Comparison of ENCODE assay signal across 12 cellular contexts in genomic region chr2:88561646-88562388, GRCh38.
DNase-seq lines count a peak whose midpoint lies in the region; ATAC-seq, FAIRE-seq and TF ChIP-seq lines count a peak whose summit lies in the region.
"Had no signal": no experiment of that assay in that cellular context is flagged by ENCODE, and none has a peak within 500 bp of the region (broad histone marks: within the 10 kb centered on the region; RNA-seq: fewer than 3 reads in every experiment).

No MANE protein-coding gene starts in this region.

- peak; percentile 48 for FAIRE-seq in GM12891 (lab: Jason Lieb, UNC)
- FAIRE-seq: keratinocyte had no signal

- ATAC-seq in GM19395 (IDR thresholded peaks at IDR 0.05; ENCODE audit: unreplicated experiment) (peak; percentile 77), HG02798 (IDR thresholded peaks at IDR 0.05; ENCODE audit: poor library complexity, unreplicated experiment) (peak; percentile 62), HG03558 (IDR thresholded peaks at IDR 0.05; ENCODE audit: extremely low read depth, unreplicated experiment) (peak; percentile 47)

- TF ChIP-seq POLR2A in GM12891 (IDR thresholded peaks at IDR 0.05; ENCODE audit: low read depth, low read length): no peak

- no peak for DNase-seq in GM12891 (ENCODE audit: insufficient read length, low spot score)
- DNase-seq in NCI-H146 treated with DMSO at 0.1 percent for 48 hours (lab: John Stamatoyannopoulos, UW; ENCODE audit: unreplicated experiment): no peak
- DNase-seq in HT-29 (ENCODE audit: low spot score): no peak
- DNase-seq in NCI-H1105 treated with DMSO at 0.1 percent for 48 hours (lab: John Stamatoyannopoulos, UW): no peak
- no peak for DNase-seq in DMS53 treated with DMSO at 0.1 percent for 48 hours (lab: John Stamatoyannopoulos, UW; ENCODE audit: unreplicated experiment)
- DNase-seq: central memory CD4-positive, alpha-beta T cell; NCI-H1092; T1000 had no signal

TF ChIP-seq in GM12891, 5 proteins besides CTCF, POLR2A, EP300 and RAD21:
- TF ChIP-seq POU2F2 (IDR thresholded peaks at IDR 0.05; ENCODE audit: low read depth, low read length) (no peak), PAX5 (IDR thresholded peaks at IDR 0.05; ENCODE audit: insufficient read depth, low read length, severe bottlenecking) (no peak), TAF1 (IDR thresholded peaks at IDR 0.05; ENCODE audit: low read depth, low read length) (no peak), SPI1 (IDR thresholded peaks at IDR 0.05; ENCODE audit: low read depth, low read length) (no peak), POLR2AphosphoS5 (IDR thresholded peaks at IDR 0.05; ENCODE audit: low read depth, low read length) (no peak)
